ENCODE assay signal across 16 cellular contexts in genomic region chr12:131643581-131644452, GRCh38.
DNase-seq lines count a peak whose midpoint lies in the region; ATAC-seq and TF ChIP-seq lines count a peak whose summit lies in the region.
"Had no signal": no experiment of that assay in that cellular context is flagged by ENCODE, and none has a peak within 500 bp of the region (broad histone marks: within the 10 kb centered on the region; RNA-seq: fewer than 3 reads in every experiment).

No MANE protein-coding gene starts in this region.

- TF ChIP-seq CTCF in GM13977 (IDR thresholded peaks at IDR 0.05; ENCODE audit: extremely low read depth, insufficient read depth, missing control alignments) = no peak

- no peak for ATAC-seq in HG03469 (IDR thresholded peaks at IDR 0.05; ENCODE audit: unreplicated experiment)

- in situ Hi-C loops in GM13977 (cut with MboI; ENCODE audit: low pct_unique_long_range_greater_than_20kb, low sequenced_read_pairs, unreplicated experiment) = no loop called here

- DNase-seq in GM13977 (ENCODE audit: low spot score) = peak; percentile 11
- DNase-seq in SK-N-DZ (ENCODE audit: low spot score) = peak; percentile 28
- DNase-seq in medulla oblongata (ENCODE audit: extremely low spot score) = peak; percentile 12
- no peak for DNase-seq in 8988T
- no peak for DNase-seq in HK-2 (ENCODE audit: unreplicated experiment)
- DNase-seq: DND-41; KG1; NCI-H1436; NCI-H2029 treated with DMSO at 0.1 percent for 48 hours; NCI-H2227 treated with DMSO at 0.1 percent for 48 hours; NCI-H69; NK-92 treated with Interleukin-12 subunit alpha and Interleukin-12 subunit beta, amount 100 ng/mL, for 24 hours; RPMI8226; SIG-M5 had no signal

- H3K27ac ChIP-seq in temporal lobe (ENCODE audit: low read depth, low read length) = peak overlapping the region; percentile 17

Comparison
In these comparisons a context has a peak if more than half of its experiments do, and no peak if none do; other contexts are left out.
1. DNase-seq: peak in GM13977 (single experiment), SK-N-DZ (single experiment) and medulla oblongata (single experiment); none in 8988T (single experiment) and HK-2 (single experiment).